ENCODE assay signal across 1 cellular context in the genomic region with DNA sequence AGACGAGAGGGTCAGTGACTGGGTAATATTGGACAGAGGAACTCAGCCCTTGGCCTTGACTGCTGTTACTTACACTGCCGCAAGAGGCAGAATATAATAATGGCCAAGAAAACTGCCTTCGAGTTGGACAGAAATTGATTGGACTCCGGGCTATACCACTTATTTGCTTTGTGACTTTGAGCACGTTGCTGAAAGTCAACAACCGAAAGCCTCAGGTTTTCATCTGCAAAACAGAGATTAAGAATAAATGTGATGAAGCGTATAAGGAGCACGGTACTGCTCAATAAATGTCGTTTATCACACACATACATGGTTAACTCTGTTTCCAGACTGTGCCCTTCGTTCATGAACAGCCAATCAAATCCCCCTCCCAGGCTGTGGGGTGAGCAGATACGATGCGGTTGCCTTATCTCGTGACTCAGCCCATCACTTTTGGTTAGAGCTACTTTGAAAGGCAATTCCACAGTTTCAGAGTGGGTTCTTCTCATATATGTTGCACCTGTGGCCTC.
TF ChIP-seq lines count a peak whose summit lies in the region.

No MANE protein-coding gene starts in this region.

TF ChIP-seq in K562, 482 proteins besides CTCF, POLR2A, EP300 and RAD21 (continued from another document and continues in another):
- TF ChIP-seq, protein P1, sequence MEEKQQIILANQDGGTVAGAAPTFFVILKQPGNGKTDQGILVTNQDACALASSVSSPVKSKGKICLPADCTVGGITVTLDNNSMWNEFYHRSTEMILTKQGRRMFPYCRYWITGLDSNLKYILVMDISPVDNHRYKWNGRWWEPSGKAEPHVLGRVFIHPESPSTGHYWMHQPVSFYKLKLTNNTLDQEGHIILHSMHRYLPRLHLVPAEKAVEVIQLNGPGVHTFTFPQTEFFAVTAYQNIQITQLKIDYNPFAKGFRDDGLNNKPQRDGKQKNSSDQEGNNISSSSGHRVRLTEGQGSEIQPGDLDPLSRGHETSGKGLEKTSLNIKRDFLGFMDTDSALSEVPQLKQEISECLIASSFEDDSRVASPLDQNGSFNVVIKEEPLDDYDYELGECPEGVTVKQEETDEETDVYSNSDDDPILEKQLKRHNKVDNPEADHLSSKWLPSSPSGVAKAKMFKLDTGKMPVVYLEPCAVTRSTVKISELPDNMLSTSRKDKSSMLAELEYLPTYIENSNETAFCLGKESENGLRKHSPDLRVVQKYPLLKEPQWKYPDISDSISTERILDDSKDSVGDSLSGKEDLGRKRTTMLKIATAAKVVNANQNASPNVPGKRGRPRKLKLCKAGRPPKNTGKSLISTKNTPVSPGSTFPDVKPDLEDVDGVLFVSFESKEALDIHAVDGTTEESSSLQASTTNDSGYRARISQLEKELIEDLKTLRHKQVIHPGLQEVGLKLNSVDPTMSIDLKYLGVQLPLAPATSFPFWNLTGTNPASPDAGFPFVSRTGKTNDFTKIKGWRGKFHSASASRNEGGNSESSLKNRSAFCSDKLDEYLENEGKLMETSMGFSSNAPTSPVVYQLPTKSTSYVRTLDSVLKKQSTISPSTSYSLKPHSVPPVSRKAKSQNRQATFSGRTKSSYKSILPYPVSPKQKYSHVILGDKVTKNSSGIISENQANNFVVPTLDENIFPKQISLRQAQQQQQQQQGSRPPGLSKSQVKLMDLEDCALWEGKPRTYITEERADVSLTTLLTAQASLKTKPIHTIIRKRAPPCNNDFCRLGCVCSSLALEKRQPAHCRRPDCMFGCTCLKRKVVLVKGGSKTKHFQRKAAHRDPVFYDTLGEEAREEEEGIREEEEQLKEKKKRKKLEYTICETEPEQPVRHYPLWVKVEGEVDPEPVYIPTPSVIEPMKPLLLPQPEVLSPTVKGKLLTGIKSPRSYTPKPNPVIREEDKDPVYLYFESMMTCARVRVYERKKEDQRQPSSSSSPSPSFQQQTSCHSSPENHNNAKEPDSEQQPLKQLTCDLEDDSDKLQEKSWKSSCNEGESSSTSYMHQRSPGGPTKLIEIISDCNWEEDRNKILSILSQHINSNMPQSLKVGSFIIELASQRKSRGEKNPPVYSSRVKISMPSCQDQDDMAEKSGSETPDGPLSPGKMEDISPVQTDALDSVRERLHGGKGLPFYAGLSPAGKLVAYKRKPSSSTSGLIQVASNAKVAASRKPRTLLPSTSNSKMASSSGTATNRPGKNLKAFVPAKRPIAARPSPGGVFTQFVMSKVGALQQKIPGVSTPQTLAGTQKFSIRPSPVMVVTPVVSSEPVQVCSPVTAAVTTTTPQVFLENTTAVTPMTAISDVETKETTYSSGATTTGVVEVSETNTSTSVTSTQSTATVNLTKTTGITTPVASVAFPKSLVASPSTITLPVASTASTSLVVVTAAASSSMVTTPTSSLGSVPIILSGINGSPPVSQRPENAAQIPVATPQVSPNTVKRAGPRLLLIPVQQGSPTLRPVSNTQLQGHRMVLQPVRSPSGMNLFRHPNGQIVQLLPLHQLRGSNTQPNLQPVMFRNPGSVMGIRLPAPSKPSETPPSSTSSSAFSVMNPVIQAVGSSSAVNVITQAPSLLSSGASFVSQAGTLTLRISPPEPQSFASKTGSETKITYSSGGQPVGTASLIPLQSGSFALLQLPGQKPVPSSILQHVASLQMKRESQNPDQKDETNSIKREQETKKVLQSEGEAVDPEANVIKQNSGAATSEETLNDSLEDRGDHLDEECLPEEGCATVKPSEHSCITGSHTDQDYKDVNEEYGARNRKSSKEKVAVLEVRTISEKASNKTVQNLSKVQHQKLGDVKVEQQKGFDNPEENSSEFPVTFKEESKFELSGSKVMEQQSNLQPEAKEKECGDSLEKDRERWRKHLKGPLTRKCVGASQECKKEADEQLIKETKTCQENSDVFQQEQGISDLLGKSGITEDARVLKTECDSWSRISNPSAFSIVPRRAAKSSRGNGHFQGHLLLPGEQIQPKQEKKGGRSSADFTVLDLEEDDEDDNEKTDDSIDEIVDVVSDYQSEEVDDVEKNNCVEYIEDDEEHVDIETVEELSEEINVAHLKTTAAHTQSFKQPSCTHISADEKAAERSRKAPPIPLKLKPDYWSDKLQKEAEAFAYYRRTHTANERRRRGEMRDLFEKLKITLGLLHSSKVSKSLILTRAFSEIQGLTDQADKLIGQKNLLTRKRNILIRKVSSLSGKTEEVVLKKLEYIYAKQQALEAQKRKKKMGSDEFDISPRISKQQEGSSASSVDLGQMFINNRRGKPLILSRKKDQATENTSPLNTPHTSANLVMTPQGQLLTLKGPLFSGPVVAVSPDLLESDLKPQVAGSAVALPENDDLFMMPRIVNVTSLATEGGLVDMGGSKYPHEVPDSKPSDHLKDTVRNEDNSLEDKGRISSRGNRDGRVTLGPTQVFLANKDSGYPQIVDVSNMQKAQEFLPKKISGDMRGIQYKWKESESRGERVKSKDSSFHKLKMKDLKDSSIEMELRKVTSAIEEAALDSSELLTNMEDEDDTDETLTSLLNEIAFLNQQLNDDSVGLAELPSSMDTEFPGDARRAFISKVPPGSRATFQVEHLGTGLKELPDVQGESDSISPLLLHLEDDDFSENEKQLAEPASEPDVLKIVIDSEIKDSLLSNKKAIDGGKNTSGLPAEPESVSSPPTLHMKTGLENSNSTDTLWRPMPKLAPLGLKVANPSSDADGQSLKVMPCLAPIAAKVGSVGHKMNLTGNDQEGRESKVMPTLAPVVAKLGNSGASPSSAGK (IDR thresholded peaks at IDR 0.05) = peak; percentile 59
- TF ChIP-seq SMC3 (conservative IDR thresholded peaks at IDR 0.05; ENCODE audit: insufficient read depth, low read depth, low read length) (no peak), PTRF (tag; IDR thresholded peaks at IDR 0.05) (no peak), SMARCE1 (IDR thresholded peaks at IDR 0.05) (peak; percentile 96), TCF3 (CRISPR knock-in tag; IDR thresholded peaks at IDR 0.05) (peak; percentile 99), KLF6 (CRISPR knock-in tag; IDR thresholded peaks at IDR 0.05; ENCODE audit: borderline replicate concordance) (no peak), DMBX1 (CRISPR knock-in tag; IDR thresholded peaks at IDR 0.05; ENCODE audit: borderline replicate concordance) (peak; percentile 95), ARID1B (IDR thresholded peaks at IDR 0.05) (peak; percentile 100), ZNF212 (CRISPR knock-in tag; IDR thresholded peaks at IDR 0.05) (no peak), FOXA1 (IDR thresholded peaks at IDR 0.05; ENCODE audit: borderline replicate concordance) (peak; percentile 98), HSF4 (CRISPR knock-in tag; IDR thresholded peaks at IDR 0.05; ENCODE audit: borderline replicate concordance) (no peak), MXI1 (IDR thresholded peaks at IDR 0.05; ENCODE audit: low read depth, low read length) (peak; percentile 30; the same call in 1 of the 2 replicates), C11orf30 (IDR thresholded peaks at IDR 0.05; ENCODE audit: low read depth) (no peak), ZBED1 (IDR thresholded peaks at IDR 0.05) (peak; percentile 81; the same call in 1 of the 2 replicates), ZNF24 (IDR thresholded peaks at IDR 0.05) (peak; percentile 41; the same call in 1 of the 2 replicates), HDAC2 (IDR thresholded peaks at IDR 0.05) (peak; percentile 97), TRIM24 (IDR thresholded peaks at IDR 0.05) (peak; percentile 94 to 95), ETV1 (tag; conservative IDR thresholded peaks at IDR 0.05; ENCODE audit: low read depth) (no peak), POLR2AphosphoS5 (IDR thresholded peaks at IDR 0.05; ENCODE audit: control insufficient read depth, insufficient read depth, low read depth, low read length) (peak; percentile 98), TOE1 (IDR thresholded peaks at IDR 0.05; ENCODE audit: borderline replicate concordance) (peak; percentile 83; the same call in 1 of the 2 replicates), TOE1 (CRISPR knock-in tag; IDR thresholded peaks at IDR 0.05; ENCODE audit: borderline replicate concordance, low read depth) (no peak), ZSCAN32 (CRISPR knock-in tag; IDR thresholded peaks at IDR 0.05) (no peak), CCNT2 (IDR thresholded peaks at IDR 0.05; ENCODE audit: borderline replicate concordance, extremely low read depth, insufficient read length, low read depth, low read length) (peak; percentile 99), KDM1A (IDR thresholded peaks at IDR 0.05) (peak; percentile 97 to 98)
- TF ChIP-seq, protein P2, sequence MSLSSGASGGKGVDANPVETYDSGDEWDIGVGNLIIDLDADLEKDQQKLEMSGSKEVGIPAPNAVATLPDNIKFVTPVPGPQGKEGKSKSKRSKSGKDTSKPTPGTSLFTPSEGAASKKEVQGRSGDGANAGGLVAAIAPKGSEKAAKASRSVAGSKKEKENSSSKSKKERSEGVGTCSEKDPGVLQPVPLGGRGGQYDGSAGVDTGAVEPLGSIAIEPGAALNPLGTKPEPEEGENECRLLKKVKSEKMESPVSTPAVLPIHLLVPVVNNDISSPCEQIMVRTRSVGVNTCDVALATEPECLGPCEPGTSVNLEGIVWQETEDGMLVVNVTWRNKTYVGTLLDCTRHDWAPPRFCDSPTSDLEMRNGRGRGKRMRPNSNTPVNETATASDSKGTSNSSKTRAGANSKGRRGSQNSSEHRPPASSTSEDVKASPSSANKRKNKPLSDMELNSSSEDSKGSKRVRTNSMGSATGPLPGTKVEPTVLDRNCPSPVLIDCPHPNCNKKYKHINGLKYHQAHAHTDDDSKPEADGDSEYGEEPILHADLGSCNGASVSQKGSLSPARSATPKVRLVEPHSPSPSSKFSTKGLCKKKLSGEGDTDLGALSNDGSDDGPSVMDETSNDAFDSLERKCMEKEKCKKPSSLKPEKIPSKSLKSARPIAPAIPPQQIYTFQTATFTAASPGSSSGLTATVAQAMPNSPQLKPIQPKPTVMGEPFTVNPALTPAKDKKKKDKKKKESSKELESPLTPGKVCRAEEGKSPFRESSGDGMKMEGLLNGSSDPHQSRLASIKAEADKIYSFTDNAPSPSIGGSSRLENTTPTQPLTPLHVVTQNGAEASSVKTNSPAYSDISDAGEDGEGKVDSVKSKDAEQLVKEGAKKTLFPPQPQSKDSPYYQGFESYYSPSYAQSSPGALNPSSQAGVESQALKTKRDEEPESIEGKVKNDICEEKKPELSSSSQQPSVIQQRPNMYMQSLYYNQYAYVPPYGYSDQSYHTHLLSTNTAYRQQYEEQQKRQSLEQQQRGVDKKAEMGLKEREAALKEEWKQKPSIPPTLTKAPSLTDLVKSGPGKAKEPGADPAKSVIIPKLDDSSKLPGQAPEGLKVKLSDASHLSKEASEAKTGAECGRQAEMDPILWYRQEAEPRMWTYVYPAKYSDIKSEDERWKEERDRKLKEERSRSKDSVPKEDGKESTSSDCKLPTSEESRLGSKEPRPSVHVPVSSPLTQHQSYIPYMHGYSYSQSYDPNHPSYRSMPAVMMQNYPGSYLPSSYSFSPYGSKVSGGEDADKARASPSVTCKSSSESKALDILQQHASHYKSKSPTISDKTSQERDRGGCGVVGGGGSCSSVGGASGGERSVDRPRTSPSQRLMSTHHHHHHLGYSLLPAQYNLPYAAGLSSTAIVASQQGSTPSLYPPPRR (CRISPR knock-in tag; IDR thresholded peaks at IDR 0.05; ENCODE audit: borderline replicate concordance) = peak; percentile 89
- TF ChIP-seq, protein P3, sequence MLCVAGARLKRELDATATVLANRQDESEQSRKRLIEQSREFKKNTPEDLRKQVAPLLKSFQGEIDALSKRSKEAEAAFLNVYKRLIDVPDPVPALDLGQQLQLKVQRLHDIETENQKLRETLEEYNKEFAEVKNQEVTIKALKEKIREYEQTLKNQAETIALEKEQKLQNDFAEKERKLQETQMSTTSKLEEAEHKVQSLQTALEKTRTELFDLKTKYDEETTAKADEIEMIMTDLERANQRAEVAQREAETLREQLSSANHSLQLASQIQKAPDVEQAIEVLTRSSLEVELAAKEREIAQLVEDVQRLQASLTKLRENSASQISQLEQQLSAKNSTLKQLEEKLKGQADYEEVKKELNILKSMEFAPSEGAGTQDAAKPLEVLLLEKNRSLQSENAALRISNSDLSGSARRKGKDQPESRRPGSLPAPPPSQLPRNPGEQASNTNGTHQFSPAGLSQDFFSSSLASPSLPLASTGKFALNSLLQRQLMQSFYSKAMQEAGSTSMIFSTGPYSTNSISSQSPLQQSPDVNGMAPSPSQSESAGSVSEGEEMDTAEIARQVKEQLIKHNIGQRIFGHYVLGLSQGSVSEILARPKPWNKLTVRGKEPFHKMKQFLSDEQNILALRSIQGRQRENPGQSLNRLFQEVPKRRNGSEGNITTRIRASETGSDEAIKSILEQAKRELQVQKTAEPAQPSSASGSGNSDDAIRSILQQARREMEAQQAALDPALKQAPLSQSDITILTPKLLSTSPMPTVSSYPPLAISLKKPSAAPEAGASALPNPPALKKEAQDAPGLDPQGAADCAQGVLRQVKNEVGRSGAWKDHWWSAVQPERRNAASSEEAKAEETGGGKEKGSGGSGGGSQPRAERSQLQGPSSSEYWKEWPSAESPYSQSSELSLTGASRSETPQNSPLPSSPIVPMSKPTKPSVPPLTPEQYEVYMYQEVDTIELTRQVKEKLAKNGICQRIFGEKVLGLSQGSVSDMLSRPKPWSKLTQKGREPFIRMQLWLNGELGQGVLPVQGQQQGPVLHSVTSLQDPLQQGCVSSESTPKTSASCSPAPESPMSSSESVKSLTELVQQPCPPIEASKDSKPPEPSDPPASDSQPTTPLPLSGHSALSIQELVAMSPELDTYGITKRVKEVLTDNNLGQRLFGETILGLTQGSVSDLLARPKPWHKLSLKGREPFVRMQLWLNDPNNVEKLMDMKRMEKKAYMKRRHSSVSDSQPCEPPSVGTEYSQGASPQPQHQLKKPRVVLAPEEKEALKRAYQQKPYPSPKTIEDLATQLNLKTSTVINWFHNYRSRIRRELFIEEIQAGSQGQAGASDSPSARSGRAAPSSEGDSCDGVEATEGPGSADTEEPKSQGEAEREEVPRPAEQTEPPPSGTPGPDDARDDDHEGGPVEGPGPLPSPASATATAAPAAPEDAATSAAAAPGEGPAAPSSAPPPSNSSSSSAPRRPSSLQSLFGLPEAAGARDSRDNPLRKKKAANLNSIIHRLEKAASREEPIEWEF (CRISPR knock-in tag; IDR thresholded peaks at IDR 0.05) = no peak
- TF ChIP-seq, protein P4, sequence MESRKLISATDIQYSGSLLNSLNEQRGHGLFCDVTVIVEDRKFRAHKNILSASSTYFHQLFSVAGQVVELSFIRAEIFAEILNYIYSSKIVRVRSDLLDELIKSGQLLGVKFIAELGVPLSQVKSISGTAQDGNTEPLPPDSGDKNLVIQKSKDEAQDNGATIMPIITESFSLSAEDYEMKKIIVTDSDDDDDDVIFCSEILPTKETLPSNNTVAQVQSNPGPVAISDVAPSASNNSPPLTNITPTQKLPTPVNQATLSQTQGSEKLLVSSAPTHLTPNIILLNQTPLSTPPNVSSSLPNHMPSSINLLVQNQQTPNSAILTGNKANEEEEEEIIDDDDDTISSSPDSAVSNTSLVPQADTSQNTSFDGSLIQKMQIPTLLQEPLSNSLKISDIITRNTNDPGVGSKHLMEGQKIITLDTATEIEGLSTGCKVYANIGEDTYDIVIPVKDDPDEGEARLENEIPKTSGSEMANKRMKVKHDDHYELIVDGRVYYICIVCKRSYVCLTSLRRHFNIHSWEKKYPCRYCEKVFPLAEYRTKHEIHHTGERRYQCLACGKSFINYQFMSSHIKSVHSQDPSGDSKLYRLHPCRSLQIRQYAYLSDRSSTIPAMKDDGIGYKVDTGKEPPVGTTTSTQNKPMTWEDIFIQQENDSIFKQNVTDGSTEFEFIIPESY (CRISPR knock-in tag; IDR thresholded peaks at IDR 0.05) = peak; percentile 26; the same call in 1 of the 2 replicates
- TF ChIP-seq, protein P5, sequence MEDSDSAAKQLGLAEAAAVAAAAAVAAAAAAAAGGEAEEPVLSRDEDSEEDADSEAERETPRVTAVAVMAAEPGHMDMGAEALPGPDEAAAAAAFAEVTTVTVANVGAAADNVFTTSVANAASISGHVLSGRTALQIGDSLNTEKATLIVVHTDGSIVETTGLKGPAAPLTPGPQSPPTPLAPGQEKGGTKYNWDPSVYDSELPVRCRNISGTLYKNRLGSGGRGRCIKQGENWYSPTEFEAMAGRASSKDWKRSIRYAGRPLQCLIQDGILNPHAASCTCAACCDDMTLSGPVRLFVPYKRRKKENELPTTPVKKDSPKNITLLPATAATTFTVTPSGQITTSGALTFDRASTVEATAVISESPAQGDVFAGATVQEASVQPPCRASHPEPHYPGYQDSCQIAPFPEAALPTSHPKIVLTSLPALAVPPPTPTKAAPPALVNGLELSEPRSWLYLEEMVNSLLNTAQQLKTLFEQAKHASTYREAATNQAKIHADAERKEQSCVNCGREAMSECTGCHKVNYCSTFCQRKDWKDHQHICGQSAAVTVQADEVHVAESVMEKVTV (CRISPR knock-in tag; IDR thresholded peaks at IDR 0.05) = no peak
